In genomic region chr1:119773711-119774241, GRCh38 we compare ENCODE assay signal across 14 cellular contexts. TPM values are rescaled to one million over a fixed set of nuclear protein-coding genes. Genes with fewer than 3 reads are reported as not detected.
A peak's percentile ranks its signal among the peaks of the same experiment; 100 is the strongest.
DNase-seq lines count a peak whose midpoint lies in the region; ATAC-seq and TF ChIP-seq lines count a peak whose summit lies in the region.
"Had no signal": no experiment of that assay in that cellular context is flagged by ENCODE, and none has a peak within 500 bp of the region (broad histone marks: within the 10 kb centered on the region; RNA-seq: fewer than 3 reads in every experiment).

No MANE protein-coding gene starts in this region.

- no peak overlapping the region for H3K23ac ChIP-seq in IMR-90 (ENCODE audit: low read depth, low read length)

- H2BK15ac ChIP-seq in IMR-90 (ENCODE audit: low read depth, low read length) = no peak overlapping the region

- no peak overlapping the region for H3K56ac ChIP-seq in IMR-90 (ENCODE audit: extremely low read depth, insufficient read depth, low read length)

- peaks cover 4% of the 10 kb centered on the region; the same call in 1 of the 2 replicates for H3K9me1 ChIP-seq in IMR-90 (ENCODE audit: insufficient read depth, low read length)

- no peak overlapping the region; the same call in 1 of the 2 replicates for H3K14ac ChIP-seq in IMR-90 (replicated peaks; ENCODE audit: low read depth, low read length)

- WGBS in IMR-90 (ENCODE audit: extremely low coverage in 2 of 2, insufficient read length in 1 of 2), 2 experiments = 67% methylated on average over 1 of the region's 3 CpGs; no CpG with 5 or more reads in 1 of the 2 experiments

- H2BK5ac ChIP-seq in IMR-90 (ENCODE audit: low read depth, low read length, poor library complexity, severe bottlenecking) = peak overlapping the region; percentile 16

- H3K4me2 ChIP-seq in IMR-90 (ENCODE audit: low read depth, low read length) = peak overlapping the region; percentile 83
- H3K4me2 ChIP-seq: BLaER1 had no signal

- POLR2A ChIA-PET in IMR-90 (lab: Charles Lee; ENCODE audit: unreplicated experiment) = no interaction called here

- H2AK5ac ChIP-seq in IMR-90 (ENCODE audit: low read depth, low read length) = no peak overlapping the region

- in situ Hi-C loops in IMR-90 (cut with MboI; ENCODE audit: low sequenced_read_pairs) = loop anchor here (5.0 kb wide), 1 partner anchor 51 kb away; no protein-coding TSS in a partner anchor

- DNase-seq in A172 (ENCODE audit: low spot score) (peak; percentile 2), IMR-90 (peak; percentile 52), astrocyte of the hippocampus (ENCODE audit: low read depth, low spot score) (peak; percentile 62), kidney glomerular epithelial cell (lab: John Stamatoyannopoulos, UW) (peak; percentile 28), cerebellar cortex (ENCODE audit: low spot score) (no peak), left lung (no peak), coronary artery (ENCODE audit: low spot score) (no peak), HK-2 (ENCODE audit: unreplicated experiment) (no peak)
- DNase-seq: dorsolateral prefrontal cortex; NCI-H2171; stimulated activated naive CD4-positive, alpha-beta T cell had no signal

- no peak overlapping the region for H3K9ac ChIP-seq in IMR-90 (ENCODE audit: low read depth, low read length)
- H3K9ac ChIP-seq: BLaER1 had no signal

- H2BK120ac ChIP-seq in IMR-90 (ENCODE audit: low read depth, low read length) = 0 out of 2 replicates have a peak overlapping the region, but pooled peaks have one; percentile 20

- dilution Hi-C loops in IMR-90 (cut with HindIII; ENCODE audit: low sequenced_read_pairs, unreplicated experiment) = no loop called here

- intact Hi-C loops in IMR-90 (cut with micrococcal nuclease) (no loop called here), left lung (cut with DNase I) (no loop called here)

- TF ChIP-seq POLR2A in IMR-90 (IDR thresholded peaks at IDR 0.05; ENCODE audit: low read depth, low read length) = no peak

- TF ChIP-seq CTCF in IMR-90 (conservative IDR thresholded peaks at IDR 0.05; ENCODE audit: low read depth, low read length) = no peak
- TF ChIP-seq CTCF in left lung (IDR thresholded peaks at IDR 0.05) = no peak
- no peak for TF ChIP-seq CTCF in coronary artery (IDR thresholded peaks at IDR 0.05)

- no peak overlapping the region for H2BK20ac ChIP-seq in IMR-90 (ENCODE audit: low read depth, low read length)

- TF ChIP-seq RAD21 in IMR-90 (IDR thresholded peaks at IDR 0.05; ENCODE audit: low read length) = no peak

- H3K79me1 ChIP-seq in IMR-90 (ENCODE audit: low read depth in 1 of 2, low read length in 2 of 2) = no peaks in the 10 kb centered on the region

- H4K5ac ChIP-seq in IMR-90 (ENCODE audit: low read depth, low read length) = peak overlapping the region; percentile 16; the same call in 1 of the 2 replicates

- H3K18ac ChIP-seq in IMR-90 (ENCODE audit: low read depth, low read length) = peak overlapping the region; percentile 78; the same call in 1 of the 2 replicates

- H3K4me3 ChIP-seq in IMR-90 (ENCODE audit: insufficient read depth, low read depth, low read length) (no peak overlapping the region), left lung (no peak overlapping the region), coronary artery (no peak overlapping the region)
- H3K4me3 ChIP-seq: BLaER1, dorsolateral prefrontal cortex had no signal

- ATAC-seq in IMR-90 (ENCODE audit: low read depth) (peak; percentile 87), left lung (no peak)

- H3K27me3 ChIP-seq in IMR-90 (ENCODE audit: control insufficient read depth, insufficient read depth, low read length) (peaks cover 5% of the 10 kb centered on the region; the same call in 1 of the 2 replicates), left lung (no peaks in the 10 kb centered on the region)
- H3K27me3 ChIP-seq: BLaER1 had no signal

- H2AK9ac ChIP-seq in IMR-90 (replicated peaks; ENCODE audit: low read depth, low read length, poor library complexity) = no peak overlapping the region

- peak overlapping the region; percentile 31; the same call in 1 of the 2 replicates for H3K4ac ChIP-seq in IMR-90 (ENCODE audit: low read depth, low read length)

- H3K36me3 ChIP-seq in IMR-90 (ENCODE audit: control insufficient read depth, insufficient read depth, low read length) (no peaks in the 10 kb centered on the region), left lung (no peaks in the 10 kb centered on the region)
- H3K36me3 ChIP-seq: BLaER1 had no signal

- BruUV-seq in IMR-90 (replicated peaks; lab: Mats Ljungman, UMichigan) = no TSS peak

- no peaks in the 10 kb centered on the region for H4K20me1 ChIP-seq in IMR-90 (ENCODE audit: insufficient read depth, low read length)
- H4K20me1 ChIP-seq: BLaER1 had no signal

- H3K27ac ChIP-seq in IMR-90 (ENCODE audit: insufficient read depth, low read length) (no peak overlapping the region), left lung (no peak overlapping the region), coronary artery (no peak overlapping the region)
- H3K27ac ChIP-seq: BLaER1, dorsolateral prefrontal cortex had no signal

- H3K9me3 ChIP-seq in IMR-90 (ENCODE audit: control insufficient read depth, insufficient read depth, low read length) (no peaks in the 10 kb centered on the region), left lung (no peaks in the 10 kb centered on the region)
- H3K9me3 ChIP-seq: BLaER1 had no signal

- H4K8ac ChIP-seq in IMR-90 (ENCODE audit: low read depth in 2 of 2, low read length in 2 of 2) = peak overlapping the region in 1 of 2 experiments; percentile 9; a peak in 2 of 4 replicates

- H4K91ac ChIP-seq in IMR-90 (ENCODE audit: insufficient read depth, low read depth, low read length) = peak overlapping the region; percentile 43; the same call in 1 of the 2 replicates

- CTCF ChIA-PET in IMR-90 (lab: Yijun Ruan, JAX) = no interaction called here

- H3K4me1 ChIP-seq in IMR-90 (ENCODE audit: control insufficient read depth, insufficient read depth, low read length) = peaks cover 5% of the 10 kb centered on the region
- H3K4me1 ChIP-seq in left lung = peaks cover 0 to 6% of the 10 kb centered on the region in 2 donors
- H3K4me1 ChIP-seq: BLaER1 had no signal

- H2AFZ ChIP-seq in IMR-90 (replicated peaks; ENCODE audit: low read length, poor library complexity) = no peak overlapping the region

TF ChIP-seq in IMR-90, 13 proteins besides CTCF, POLR2A, EP300 and RAD21:
- TF ChIP-seq BHLHE40 (IDR thresholded peaks at IDR 0.05; ENCODE audit: low read depth, low read length) = no peak
- TF ChIP-seq SMC3 (IDR thresholded peaks at IDR 0.05; ENCODE audit: low read depth, low read length) = no peak
- no peak for TF ChIP-seq FOS (IDR thresholded peaks at IDR 0.05; ENCODE audit: low read depth, low read length)

RNA-seq across cellular contexts. Expression of gene HMGCS2, which starts 5.1 kb away (rescaled TPM):
- not detected in 2 replicates for total RNA-seq in A172 (2014; rRNA removed; shearing (Covaris generic))
- not detected in 2 replicates for total RNA-seq in IMR-90 (2012; rRNA removed)
- polyA plus RNA-seq in IMR-90 (2012; rRNA removed) = not detected in 2 replicates
- polyA plus RNA-seq in IMR-90 (2012; cell fraction: cytosol; rRNA removed) = not detected in 2 replicates
- not detected in 2 replicates for polyA plus RNA-seq in IMR-90 (2012; cell fraction: nucleus; rRNA removed; ENCODE audit: low replicate concordance)
- total RNA-seq in left lung = under 1 TPM in 1 of 2 donors, not detected in 1; 0.26 TPM
- total RNA-seq: activated T-helper 2 cell treated with anti-CD3 and anti-CD28 coated beads, Interferon-gamma antibody, Interleukin-2, Interleukin-4, amounts not matched to agents 10 μg/mL and 5 μg/mL and 100 μg/mL, durations not matched to agents 14 hours and 24 hours and 36 hours; kidney epithelial cell had no signal

RNA-seq across cellular contexts. Expression of gene REG4, which starts 37.5 kb away (rescaled TPM):
- not detected in 2 replicates for total RNA-seq in A172 (2014; rRNA removed; shearing (Covaris generic))
- not detected in 2 replicates for total RNA-seq in IMR-90 (2012; rRNA removed)
- not detected in 2 replicates for polyA plus RNA-seq in IMR-90 (2012; rRNA removed)
- not detected in 2 replicates for polyA plus RNA-seq in IMR-90 (2012; cell fraction: cytosol; rRNA removed)
- not detected in 2 replicates for polyA plus RNA-seq in IMR-90 (2012; cell fraction: nucleus; rRNA removed; ENCODE audit: low replicate concordance)
- not detected for total RNA-seq in left lung
- total RNA-seq: activated T-helper 2 cell treated with anti-CD3 and anti-CD28 coated beads, Interferon-gamma antibody, Interleukin-2, Interleukin-4, amounts not matched to agents 10 μg/mL and 5 μg/mL and 100 μg/mL, durations not matched to agents 14 hours and 24 hours and 36 hours; dorsolateral prefrontal cortex; kidney epithelial cell had no signal

Comparison
In these comparisons a context has a peak if more than half of its experiments do, and no peak if none do; other contexts are left out.
1. DNase-seq: peak in A172 (single experiment), IMR-90 (single experiment), astrocyte of the hippocampus (single experiment) and kidney glomerular epithelial cell (single experiment); none in cerebellar cortex (single experiment), left lung (0 of 2), coronary artery (single experiment) and HK-2 (single experiment).